15 cellular contexts compared by ENCODE assay signal in the genomic region with DNA sequence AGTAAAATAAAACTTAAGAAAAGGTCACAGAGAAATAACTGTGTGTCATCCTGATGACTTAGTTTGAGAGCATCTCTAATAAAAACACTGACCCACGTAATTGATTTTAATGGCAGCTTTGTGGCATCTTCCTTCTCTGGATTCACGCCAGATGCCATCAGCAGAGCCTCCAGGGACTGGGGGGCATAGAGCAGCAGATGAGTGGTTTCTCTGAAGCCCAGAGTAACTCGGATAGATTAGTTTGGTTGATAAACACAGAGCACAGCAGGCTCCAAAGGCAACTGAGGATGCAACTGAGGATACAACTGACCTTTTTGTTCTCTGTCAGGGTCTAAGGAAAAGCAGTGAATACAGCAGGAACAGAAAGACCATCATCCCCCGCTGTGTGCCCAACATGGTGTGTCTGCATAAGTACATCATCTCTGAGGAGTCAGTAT.
DNase-seq lines count a peak whose midpoint lies in the region; ATAC-seq and TF ChIP-seq lines count a peak whose summit lies in the region.
"Had no signal": no experiment of that assay in that cellular context is flagged by ENCODE, and none has a peak within 500 bp of the region (broad histone marks: within the 10 kb centered on the region; RNA-seq: fewer than 3 reads in every experiment).

No MANE protein-coding gene starts in this region.

- H3K27ac ChIP-seq in IMR-90 (ENCODE audit: insufficient read depth, low read length) = peak overlapping the region; percentile 45
- H3K27ac ChIP-seq: C4-2B, parathyroid adenoma, SK-N-MC, suprapubic skin had no signal

- H3K27me3 ChIP-seq in BJ (ENCODE audit: control insufficient read depth, insufficient read depth, low read length) (no peaks in the 10 kb centered on the region), IMR-90 (ENCODE audit: control insufficient read depth, insufficient read depth, low read length) (no peaks in the 10 kb centered on the region)
- H3K27me3 ChIP-seq: suprapubic skin had no signal

- H3K9me1 ChIP-seq in IMR-90 (ENCODE audit: insufficient read depth, low read length) = peaks cover 7% of the 10 kb centered on the region

- H3K23ac ChIP-seq in IMR-90 (ENCODE audit: low read depth, low read length) = peak overlapping the region; percentile 94; the same call in 1 of the 2 replicates

- H3K36me3 ChIP-seq in BJ (ENCODE audit: control insufficient read depth, insufficient read depth, low read length) (no peaks in the 10 kb centered on the region), IMR-90 (ENCODE audit: control insufficient read depth, insufficient read depth, low read length) (0 out of 2 replicates have a peak, but pooled peaks cover 2% of the 10 kb centered on the region)
- H3K36me3 ChIP-seq: suprapubic skin had no signal

- H3K9ac ChIP-seq in IMR-90 (ENCODE audit: low read depth, low read length) = no peak overlapping the region
- H3K9ac ChIP-seq: parathyroid adenoma had no signal

- no peak overlapping the region for H3K4me3 ChIP-seq in BJ (ENCODE audit: low read depth, low read length)
- H3K4me3 ChIP-seq in IMR-90 (ENCODE audit: insufficient read depth, low read depth, low read length) = no peak overlapping the region
- H3K4me3 ChIP-seq: SK-N-MC, suprapubic skin had no signal

- H3K4me1 ChIP-seq in IMR-90 (ENCODE audit: control insufficient read depth, insufficient read depth, low read length) = peaks cover 4% of the 10 kb centered on the region
- H3K4me1 ChIP-seq: parathyroid adenoma, suprapubic skin had no signal

- H2BK20ac ChIP-seq in IMR-90 (ENCODE audit: low read depth, low read length) = no peak overlapping the region

- peak overlapping the region; percentile 61; the same call in 1 of the 2 replicates for H2BK120ac ChIP-seq in IMR-90 (ENCODE audit: low read depth, low read length)

- peaks cover 0 to 5% of the 10 kb centered on the region in 2 experiments; a peak in 3 of 4 replicates for H3K79me1 ChIP-seq in IMR-90 (ENCODE audit: low read depth in 1 of 2, low read length in 2 of 2)

- no peak overlapping the region; the same call in 1 of the 2 replicates for H4K91ac ChIP-seq in IMR-90 (ENCODE audit: insufficient read depth, low read depth, low read length)

- peak overlapping the region; percentile 29; the same call in 1 of the 2 replicates for H3K56ac ChIP-seq in IMR-90 (ENCODE audit: extremely low read depth, insufficient read depth, low read length)

- peak overlapping the region; percentile 84; the same call in 1 of the 2 replicates for H3K14ac ChIP-seq in IMR-90 (replicated peaks; ENCODE audit: low read depth, low read length)

- WGBS in IMR-90 (ENCODE audit: extremely low coverage in 2 of 2, insufficient read length in 1 of 2), 2 experiments = no CpG with 5 or more reads among the region's 4 CpGs

- H3K9me3 ChIP-seq in IMR-90 (ENCODE audit: control insufficient read depth, insufficient read depth, low read length) = no peaks in the 10 kb centered on the region
- H3K9me3 ChIP-seq: suprapubic skin had no signal

- BruUV-seq in IMR-90 (replicated peaks; lab: Mats Ljungman, UMichigan) = no TSS peak

- no peak overlapping the region for H4K5ac ChIP-seq in IMR-90 (ENCODE audit: low read depth, low read length)

- peak; percentile 62 for ATAC-seq in IMR-90 (ENCODE audit: low read depth)
- no peak for ATAC-seq in GM18511 (IDR thresholded peaks at IDR 0.05; ENCODE audit: unreplicated experiment)
- ATAC-seq: activated CD4-positive, alpha-beta T cell treated with anti-CD3 and anti-CD28 coated beads for 36 hours had no signal

- dilution Hi-C loops in IMR-90 (cut with HindIII; ENCODE audit: low sequenced_read_pairs, unreplicated experiment) = no loop called here

- TF ChIP-seq POLR2A in IMR-90 (IDR thresholded peaks at IDR 0.05; ENCODE audit: low read depth, low read length) = no peak

- H3K4ac ChIP-seq in IMR-90 (ENCODE audit: low read depth, low read length) = peak overlapping the region; percentile 74

- no peak overlapping the region for H2AK5ac ChIP-seq in IMR-90 (ENCODE audit: low read depth, low read length)

- CTCF ChIA-PET in BJ (lab: Yijun Ruan, JAX) = no interaction called here
- CTCF ChIA-PET in IMR-90 (lab: Yijun Ruan, JAX) = no interaction called here

- no peak overlapping the region for H2AFZ ChIP-seq in IMR-90 (replicated peaks; ENCODE audit: low read length, poor library complexity)
- H2AFZ ChIP-seq: parathyroid adenoma had no signal

- H3K4me2 ChIP-seq in IMR-90 (ENCODE audit: low read depth, low read length) = peak overlapping the region; percentile 35; the same call in 1 of the 2 replicates

- peak overlapping the region; percentile 13; the same call in 1 of the 2 replicates for H3K18ac ChIP-seq in IMR-90 (ENCODE audit: low read depth, low read length)

- POLR2A ChIA-PET in BJ (lab: Charles Lee) (no interaction called here), IMR-90 (lab: Charles Lee; ENCODE audit: unreplicated experiment) (no interaction called here)

- in situ Hi-C loops in IMR-90 (cut with MboI; ENCODE audit: low sequenced_read_pairs) = no loop called here

- no peak overlapping the region for H2AK9ac ChIP-seq in IMR-90 (replicated peaks; ENCODE audit: low read depth, low read length, poor library complexity)

- TF ChIP-seq CTCF in BJ (IDR thresholded peaks at IDR 0.05; ENCODE audit: insufficient read depth, low read depth, low read length) (no peak), IMR-90 (conservative IDR thresholded peaks at IDR 0.05; ENCODE audit: low read depth, low read length) (no peak)

- TF ChIP-seq RAD21 in IMR-90 (IDR thresholded peaks at IDR 0.05; ENCODE audit: low read length) = no peak

- peak overlapping the region; percentile 84 for H2BK5ac ChIP-seq in IMR-90 (ENCODE audit: low read depth, low read length, poor library complexity, severe bottlenecking)

- H4K8ac ChIP-seq in IMR-90 (ENCODE audit: low read depth in 2 of 2, low read length in 2 of 2) = peak overlapping the region in 1 of 2 experiments; percentile 47; a peak in 2 of 4 replicates

- H4K20me1 ChIP-seq in IMR-90 (ENCODE audit: insufficient read depth, low read length) = no peaks in the 10 kb centered on the region

- DNase-seq in BJ (ENCODE audit: low read depth) = peak; percentile 4
- peak; percentile 48 for DNase-seq in IMR-90
- DNase-seq in SK-N-DZ (ENCODE audit: low spot score) = peak; percentile 78
- DNase-seq in iPS-NIHi7 (ENCODE audit: extremely low spot score) = peak; percentile 53
- DNase-seq in cerebellar cortex (ENCODE audit: low spot score) = no peak
- no peak for DNase-seq in activated CD4-positive, alpha-beta T cell treated with anti-CD3 and anti-CD28 coated beads for 4 hours
- no peak for DNase-seq in UCSD-AML1 (lab: John Stamatoyannopoulos, UW; ENCODE audit: unreplicated experiment)
- DNase-seq: activated CD4-positive, alpha-beta T cell treated with anti-CD3 and anti-CD28 coated beads for 36 hours; cerebellar nuclear complex; NCI-H2107 had no signal

- H2BK15ac ChIP-seq in IMR-90 (ENCODE audit: low read depth, low read length) = no peak overlapping the region

- intact Hi-C loops in IMR-90 (cut with micrococcal nuclease) = no loop called here

TF ChIP-seq in IMR-90, 13 proteins besides CTCF, POLR2A, EP300 and RAD21:
- TF ChIP-seq, protein P1, sequence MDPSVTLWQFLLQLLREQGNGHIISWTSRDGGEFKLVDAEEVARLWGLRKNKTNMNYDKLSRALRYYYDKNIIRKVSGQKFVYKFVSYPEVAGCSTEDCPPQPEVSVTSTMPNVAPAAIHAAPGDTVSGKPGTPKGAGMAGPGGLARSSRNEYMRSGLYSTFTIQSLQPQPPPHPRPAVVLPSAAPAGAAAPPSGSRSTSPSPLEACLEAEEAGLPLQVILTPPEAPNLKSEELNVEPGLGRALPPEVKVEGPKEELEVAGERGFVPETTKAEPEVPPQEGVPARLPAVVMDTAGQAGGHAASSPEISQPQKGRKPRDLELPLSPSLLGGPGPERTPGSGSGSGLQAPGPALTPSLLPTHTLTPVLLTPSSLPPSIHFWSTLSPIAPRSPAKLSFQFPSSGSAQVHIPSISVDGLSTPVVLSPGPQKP (IDR thresholded peaks at IDR 0.05; ENCODE audit: borderline replicate concordance, low read depth, low read length) = no peak
- no peak for TF ChIP-seq MAZ (IDR thresholded peaks at IDR 0.05; ENCODE audit: borderline replicate concordance, low read depth, low read length)
- TF ChIP-seq FOS (IDR thresholded peaks at IDR 0.05; ENCODE audit: low read depth, low read length) = no peak
- TF ChIP-seq RFX5 (IDR thresholded peaks at IDR 0.05; ENCODE audit: low read depth, low read length) = no peak
- no peak for TF ChIP-seq BHLHE40 (IDR thresholded peaks at IDR 0.05; ENCODE audit: low read depth, low read length)
- no peak for TF ChIP-seq CEBPB (IDR thresholded peaks at IDR 0.05; ENCODE audit: low read depth, low read length)

Comparison
In these comparisons a context has a peak if more than half of its experiments do, and no peak if none do; other contexts are left out.
1. DNase-seq: peak in BJ (single experiment), IMR-90 (single experiment), SK-N-DZ (single experiment) and iPS-NIHi7 (single experiment); none in cerebellar cortex (single experiment), activated CD4-positive, alpha-beta T cell treated with anti-CD3 and anti-CD28 coated beads for 4 hours (0 of 2) and UCSD-AML1 (single experiment).